Comparison of ENCODE assay signal across 26 cellular contexts in genomic region chr22:19789406-19789805, GRCh38. TPM values are rescaled to one million over a fixed set of nuclear protein-coding genes. Genes with fewer than 3 reads are reported as not detected.
"Had no signal": no experiment of that assay in that cellular context is flagged by ENCODE, and none has a peak within 500 bp of the region (broad histone marks: within the 10 kb centered on the region; RNA-seq: fewer than 3 reads in every experiment).

No MANE protein-coding gene starts in this region.

- H3K27ac ChIP-seq: esophagus squamous epithelium, heart right ventricle, neutrophil, parathyroid adenoma, prostate gland, thyroid gland had no signal

- H2AFZ ChIP-seq: parathyroid adenoma had no signal

- H3K36me3 ChIP-seq: neutrophil, prostate gland, thyroid gland had no signal

- ATAC-seq: effector memory CD8-positive, alpha-beta T cell; left lobe of liver; natural killer cell; right cardiac atrium; stimulated activated naive CD8-positive, alpha-beta T cell treated with anti-CD3 and anti-CD28 coated beads, Interleukin-15, amount 100 ng/mL, for 72 hours had no signal

- DNase-seq: cortex of kidney; effector memory CD8-positive, alpha-beta T cell; erythroblast; esophagus squamous epithelium; foreskin melanocyte; glutamatergic neuron; hypothalamus; natural killer cell; small intestine; stimulated activated CD4-positive, alpha-beta T cell treated with anti-CD3 and anti-CD28 coated beads, Interleukin-12 subunit alpha, Interleukin-12 subunit beta, amount 100 ng/mL, for 4 hours; stimulated activated CD4-positive, alpha-beta T cell treated with anti-CD3 and anti-CD28 coated beads, Interleukin-1b, Interleukin-23, amount 100 ng/mL, for 48 hours; stimulated activated CD4-positive, alpha-beta T cell treated with anti-CD3 and anti-CD28 coated beads, Interleukin-4, amount 100 ng/mL, for 1 hour; stimulated activated CD8-positive, alpha-beta memory T cell treated with anti-CD3 and anti-CD28 coated beads, Interleukin-4, amount 100 ng/mL, for 48 hours; stimulated activated naive CD4-positive, alpha-beta T cell; stimulated activated naive CD8-positive, alpha-beta T cell treated with anti-CD3 and anti-CD28 coated beads, Interleukin-15, amount 100 ng/mL, for 72 hours; thyroid gland; trophoblast cell had no signal

- H3K27me3 ChIP-seq: neutrophil, thyroid gland had no signal

- H3K4me3 ChIP-seq: esophagus squamous epithelium, heart right ventricle, lung, prostate gland, thyroid gland had no signal

- H3K9me3 ChIP-seq: neutrophil, prostate gland, thyroid gland had no signal

- H3K4me1 ChIP-seq: heart right ventricle, parathyroid adenoma, prostate gland had no signal

- H3K79me2 ChIP-seq: parathyroid adenoma had no signal

RNA-seq across cellular contexts. Expression of gene TBX1, which starts 28.8 kb away (rescaled TPM):
- total RNA-seq: mononuclear cell, temporal lobe had no signal
